22 cellular contexts compared by ENCODE assay signal in genomic region chr2:71706121-71706520, GRCh38.
A peak's percentile ranks its signal among the peaks of the same experiment; 100 is the strongest.
DNase-seq lines count a peak whose midpoint lies in the region; ATAC-seq and TF ChIP-seq lines count a peak whose summit lies in the region.
"Had no signal": no experiment of that assay in that cellular context is flagged by ENCODE, and none has a peak within 500 bp of the region (broad histone marks: within the 10 kb centered on the region; RNA-seq: fewer than 3 reads in every experiment).

No MANE protein-coding gene starts in this region.

- no peak overlapping the region for H3K4me3 Mint-ChIP-seq in natural killer cell treated with Interleukin-12 subunit alpha and Interleukin-12 subunit beta and Interleukin-15 and Interleukin-18, amount 100 ng/mL, for 72 hours
- H3K4me3 Mint-ChIP-seq in natural killer cell: no peak overlapping the region
- no peak overlapping the region for H3K4me3 Mint-ChIP-seq in WTC11

- CTCF ChIA-PET in WTC11 (lab: Charles Lee): no interaction called here

- no peak for ATAC-seq in natural killer cell treated with Interleukin-12 subunit alpha and Interleukin-12 subunit beta and Interleukin-15 and Interleukin-18, amount 100 ng/mL, for 72 hours
- ATAC-seq in natural killer cell (no peak), sciatic nerve (no peak), SK-N-SH treated with all-trans-retinoic acid at 6 μM for 48 hours (no peak), WTC11 (no peak)

- POLR2A ChIA-PET in WTC11 (lab: Charles Lee): no interaction called here

- no peaks in the 10 kb centered on the region for H3K36me3 Mint-ChIP-seq in natural killer cell treated with Interleukin-12 subunit alpha and Interleukin-12 subunit beta and Interleukin-15 and Interleukin-18, amount 100 ng/mL, for 72 hours
- H3K36me3 Mint-ChIP-seq in natural killer cell: no peaks in the 10 kb centered on the region
- H3K36me3 Mint-ChIP-seq in WTC11: no peaks in the 10 kb centered on the region

- no peaks in the 10 kb centered on the region for H3K4me1 Mint-ChIP-seq in natural killer cell treated with Interleukin-12 subunit alpha and Interleukin-12 subunit beta and Interleukin-15 and Interleukin-18, amount 100 ng/mL, for 72 hours (ENCODE audit: low read depth in 2 of 2)
- H3K4me1 Mint-ChIP-seq in natural killer cell (no peaks in the 10 kb centered on the region), WTC11 (no peaks in the 10 kb centered on the region)

- H3K27ac Mint-ChIP-seq in natural killer cell treated with Interleukin-12 subunit alpha and Interleukin-12 subunit beta and Interleukin-15 and Interleukin-18, amount 100 ng/mL, for 72 hours: no peak overlapping the region
- H3K27ac Mint-ChIP-seq in natural killer cell: no peak overlapping the region
- H3K27ac Mint-ChIP-seq in WTC11: no peak overlapping the region

- no peak for TF ChIP-seq CTCF in natural killer cell (IDR thresholded peaks at IDR 0.05)
- no peak for TF ChIP-seq CTCF in WTC11 (IDR thresholded peaks at IDR 0.05)

- no peaks in the 10 kb centered on the region for H3K9me3 Mint-ChIP-seq in natural killer cell treated with Interleukin-12 subunit alpha and Interleukin-12 subunit beta and Interleukin-15 and Interleukin-18, amount 100 ng/mL, for 72 hours
- no peaks in the 10 kb centered on the region for H3K9me3 Mint-ChIP-seq in natural killer cell
- no peaks in the 10 kb centered on the region for H3K9me3 Mint-ChIP-seq in WTC11

- intact Hi-C loops in natural killer cell (cut with micrococcal nuclease) (no loop called here), sciatic nerve (cut with DNase I) (no loop called here)

- DNase-seq in NCI-H82 (lab: John Stamatoyannopoulos, UW) (peak; percentile 11), NCI-H82 treated with DMSO at 0.1 percent for 48 hours (lab: John Stamatoyannopoulos, UW; ENCODE audit: unreplicated experiment) (no peak), natural killer cell (no peak), sciatic nerve (ENCODE audit: low spot score) (peak; percentile 28), WTC11 (ENCODE audit: low spot score) (no peak)
- peak; percentile 40 for DNase-seq in natural killer cell treated with Interleukin-12 subunit alpha and Interleukin-12 subunit beta and Interleukin-15 and Interleukin-18, amount 100 ng/mL, for 72 hours (ENCODE audit: low spot score)
- DNase-seq: 8988T, ACHN, BE2C, Calu3, GF-D8, GOT3, HCEC 1CT, IMR-90, NCI-H1048, NCI-H1417, NCI-H187, NCI-H2081 treated with DMSO at 0.1 percent for 48 hours, NCI-H524 treated with DMSO at 0.1 percent for 48 hours, RPMI8226, SHP77 had no signal

- peaks cover 0 to 5% of the 10 kb centered on the region in 2 donors for H3K27me3 Mint-ChIP-seq in natural killer cell treated with Interleukin-12 subunit alpha and Interleukin-12 subunit beta and Interleukin-15 and Interleukin-18, amount 100 ng/mL, for 72 hours
- H3K27me3 Mint-ChIP-seq in natural killer cell (ENCODE audit: low read depth in 2 of 2): peaks cover 0 to 4% of the 10 kb centered on the region in 2 donors
- H3K27me3 Mint-ChIP-seq in WTC11 (ENCODE audit: low read depth): no peaks in the 10 kb centered on the region

TF ChIP-seq in SK-N-SH treated with all-trans-retinoic acid at 6 μM for 48 hours, 23 proteins besides CTCF, POLR2A, EP300 and RAD21:
- TF ChIP-seq ISL1 (CRISPR knock-in tag; IDR thresholded peaks at IDR 0.05) (no peak), CREB5 (CRISPR knock-in tag; IDR thresholded peaks at IDR 0.05; ENCODE audit: low read depth) (no peak), CSRNP3 (CRISPR knock-in tag; IDR thresholded peaks at IDR 0.05) (no peak), SNAI2 (CRISPR knock-in tag; IDR thresholded peaks at IDR 0.05) (no peak), RARB (CRISPR knock-in tag; IDR thresholded peaks at IDR 0.05) (no peak), POU6F1 (CRISPR knock-in tag; IDR thresholded peaks at IDR 0.05; ENCODE audit: borderline replicate concordance, low read depth) (no peak)

TF ChIP-seq in WTC11, 78 proteins besides CTCF, POLR2A, EP300 and RAD21 (continues in another document):
- TF ChIP-seq STAT6 (CRISPR knock-in tag; conservative IDR thresholded peaks at IDR 0.05; ENCODE audit: low read depth) (no peak), SP1 (CRISPR knock-in tag; conservative IDR thresholded peaks at IDR 0.05) (no peak), E2F5 (CRISPR knock-in tag; IDR thresholded peaks at IDR 0.05) (no peak), PRDM15 (CRISPR knock-in tag; IDR thresholded peaks at IDR 0.05) (no peak), OVOL2 (CRISPR knock-in tag; IDR thresholded peaks at IDR 0.05; ENCODE audit: borderline replicate concordance) (no peak), JUN (CRISPR knock-in tag; IDR thresholded peaks at IDR 0.05) (no peak)

Comparison
In these comparisons a context has a peak if more than half of its experiments do, and no peak if none do; other contexts are left out.
1. DNase-seq: peak in NCI-H82 (single experiment), natural killer cell treated with Interleukin-12 subunit alpha and Interleukin-12 subunit beta and Interleukin-15 and Interleukin-18, amount 100 ng/mL, for 72 hours (single experiment) and sciatic nerve (single experiment); none in NCI-H82 treated with DMSO at 0.1 percent for 48 hours (single experiment), natural killer cell (single experiment) and WTC11 (single experiment).